40 cellular contexts compared by ENCODE assay signal in the genomic region with DNA sequence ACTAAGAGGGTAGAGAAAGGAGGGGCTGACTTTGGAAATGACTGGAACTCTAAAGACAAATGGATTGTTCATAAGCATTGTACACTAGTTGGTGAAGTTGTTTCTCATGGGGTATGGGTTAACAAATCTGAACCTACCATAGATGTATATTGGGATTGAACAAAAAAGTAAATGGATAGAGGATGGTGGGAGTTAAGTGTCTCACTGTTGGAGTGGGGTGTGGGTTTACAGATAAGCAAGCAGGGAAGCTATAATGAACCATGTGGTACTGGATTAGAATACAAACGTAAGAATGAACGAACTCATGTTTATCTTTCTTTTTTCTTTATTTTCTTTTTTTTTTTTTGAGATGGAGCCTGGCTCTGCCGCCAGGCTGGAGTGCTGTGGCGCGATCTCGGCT.
"Had no signal": no experiment of that assay in that cellular context is flagged by ENCODE, and none has a peak within 500 bp of the region (broad histone marks: within the 10 kb centered on the region; RNA-seq: fewer than 3 reads in every experiment).

No MANE protein-coding gene starts in this region.

- FAIRE-seq: astrocyte, bronchial epithelial cell had no signal

- H3K27me3 ChIP-seq: adrenal gland, ascending aorta, body of pancreas, brain microvascular endothelial cell, breast epithelium, cardiac muscle cell had no signal

- H3K4me1 Mint-ChIP-seq: activated naive CD4-positive, alpha-beta T cell treated with anti-CD3 and anti-CD28 coated beads, Interleukin-2, amount 10 ng/mL, durations not matched to agents 7 days and 5 days; activated naive CD4-positive, alpha-beta T cell treated with anti-CD3 and anti-CD28 coated beads, Interleukin-2, amount 50 U/mL, for 24 hours; activated naive CD8-positive, alpha-beta T cell treated with anti-CD3 and anti-CD28 coated beads for 36 hours; activated naive CD8-positive, alpha-beta T cell treated with anti-CD3 and anti-CD28 coated beads, Interleukin-2, amount 10 ng/mL, durations not matched to agents 7 days and 5 days; activated naive CD8-positive, alpha-beta T cell treated with anti-CD3 and anti-CD28 coated beads, Interleukin-2, amount 50 U/mL, for 24 hours; activated T-helper 17 cell treated with anti-CD3 and anti-CD28 coated beads, Interleukin-2, amount 50 U/mL, for 72 hours; brain; central memory CD8-positive, alpha-beta T cell had no signal

- H3K4me1 ChIP-seq: adrenal gland, ascending aorta, body of pancreas, breast epithelium had no signal

- H3K27ac Mint-ChIP-seq: activated naive CD4-positive, alpha-beta T cell treated with anti-CD3 and anti-CD28 coated beads for 36 hours; activated naive CD4-positive, alpha-beta T cell treated with anti-CD3 and anti-CD28 coated beads, Interleukin-2, amount 10 ng/mL, durations not matched to agents 7 days and 5 days; activated naive CD4-positive, alpha-beta T cell treated with anti-CD3 and anti-CD28 coated beads, Interleukin-2, amount 50 U/mL, for 24 hours; activated naive CD4-positive, alpha-beta T cell treated with anti-CD3 and anti-CD28 coated beads, Interleukin-2, amount 50 U/mL, for 72 hours; activated naive CD8-positive, alpha-beta T cell; activated naive CD8-positive, alpha-beta T cell treated with anti-CD3 and anti-CD28 coated beads for 36 hours; activated naive CD8-positive, alpha-beta T cell treated with anti-CD3 and anti-CD28 coated beads, Interleukin-2, amount 10 ng/mL, durations not matched to agents 7 days and 5 days; activated naive CD8-positive, alpha-beta T cell treated with anti-CD3 and anti-CD28 coated beads, Interleukin-2, amount 50 U/mL, for 24 hours; activated T-cell treated with anti-CD3 and anti-CD28 coated beads, Interleukin-2, amount 50 U/mL, for 24 hours; activated T-cell treated with anti-CD3 and anti-CD28 coated beads, Interleukin-2, amount 50 U/mL, for 72 hours; activated T-helper 1 cell treated with anti-CD3 and anti-CD28 coated beads, Interleukin-12 subunit alpha, Interleukin-12 subunit beta, Interleukin-2, Interleukin-4 antibody, amounts not matched to agents 30 ng/mL and 10 ng/mL and 1 ng/mL, durations not matched to agents 14 hours and 24 hours and 36 hours; activated T-helper 17 cell treated with anti-CD3 and anti-CD28 coated beads, Interleukin-2, amount 50 U/mL, for 72 hours; brain had no signal

- H3K36me3 ChIP-seq: adrenal gland, breast epithelium, cardiac muscle cell had no signal

- H3K9me3 Mint-ChIP-seq: activated naive CD4-positive, alpha-beta T cell treated with anti-CD3 and anti-CD28 coated beads for 36 hours; activated naive CD4-positive, alpha-beta T cell treated with anti-CD3 and anti-CD28 coated beads, Interleukin-2, amount 10 ng/mL, durations not matched to agents 7 days and 5 days; activated naive CD4-positive, alpha-beta T cell treated with anti-CD3 and anti-CD28 coated beads, Interleukin-2, amount 50 U/mL, for 24 hours; activated naive CD4-positive, alpha-beta T cell treated with anti-CD3 and anti-CD28 coated beads, Interleukin-2, amount 50 U/mL, for 72 hours; activated naive CD8-positive, alpha-beta T cell treated with anti-CD3 and anti-CD28 coated beads for 36 hours; activated naive CD8-positive, alpha-beta T cell treated with anti-CD3 and anti-CD28 coated beads, Interleukin-2, amount 10 ng/mL, durations not matched to agents 7 days and 5 days; activated naive CD8-positive, alpha-beta T cell treated with anti-CD3 and anti-CD28 coated beads, Interleukin-2, amount 50 U/mL, for 24 hours; activated T-cell treated with anti-CD3 and anti-CD28 coated beads, Interleukin-2, amount 50 U/mL, for 24 hours; activated T-cell treated with anti-CD3 and anti-CD28 coated beads, Interleukin-2, amount 50 U/mL, for 4 hours; activated T-cell treated with anti-CD3 and anti-CD28 coated beads, Interleukin-2, amount 50 U/mL, for 72 hours; activated T-helper 1 cell treated with anti-CD3 and anti-CD28 coated beads, Interleukin-12 subunit alpha, Interleukin-12 subunit beta, Interleukin-2, Interleukin-4 antibody, amounts not matched to agents 30 ng/mL and 10 ng/mL and 1 ng/mL, durations not matched to agents 14 hours and 24 hours and 36 hours; activated T-helper 17 cell treated with anti-CD3 and anti-CD28 coated beads, Interleukin-2, amount 50 U/mL, for 72 hours; activated T-helper 2 cell treated with anti-CD3 and anti-CD28 coated beads, Interferon-gamma antibody, Interleukin-2, Interleukin-4, amounts not matched to agents 10 μg/mL and 5 μg/mL and 100 μg/mL, durations not matched to agents 14 hours and 24 hours and 36 hours; central memory CD8-positive, alpha-beta T cell had no signal

- H3K27me3 Mint-ChIP-seq: activated naive CD4-positive, alpha-beta T cell treated with anti-CD3 and anti-CD28 coated beads, Interleukin-2, amount 10 ng/mL, durations not matched to agents 7 days and 5 days; activated naive CD4-positive, alpha-beta T cell treated with anti-CD3 and anti-CD28 coated beads, Interleukin-2, amount 50 U/mL, for 24 hours; activated naive CD8-positive, alpha-beta T cell; activated naive CD8-positive, alpha-beta T cell treated with anti-CD3 and anti-CD28 coated beads for 36 hours; activated naive CD8-positive, alpha-beta T cell treated with anti-CD3 and anti-CD28 coated beads, Interleukin-2, amount 10 ng/mL, durations not matched to agents 7 days and 5 days; activated naive CD8-positive, alpha-beta T cell treated with anti-CD3 and anti-CD28 coated beads, Interleukin-2, amount 50 U/mL, for 24 hours; activated T-cell treated with anti-CD3 and anti-CD28 coated beads, Interleukin-2, amount 50 U/mL, for 24 hours; activated T-helper 17 cell treated with anti-CD3 and anti-CD28 coated beads, Interleukin-2, amount 50 U/mL, for 72 hours; brain; central memory CD8-positive, alpha-beta T cell had no signal

- DNase-seq: activated effector memory CD4-positive, alpha-beta T cell treated with anti-CD3 and anti-CD28 coated beads, Interleukin-2, amount 50 U/mL, for 16 hours; activated effector memory CD4-positive, alpha-beta T cell treated with Interleukin-2 at 50 U/mL for 16 hours; activated gamma-delta T cell; activated gamma-delta T cell treated with Interleukin-2 at 50 U/mL for 16 hours; activated naive CD4-positive, alpha-beta T cell; activated naive CD4-positive, alpha-beta T cell treated with anti-CD3 and anti-CD28 coated beads for 36 hours; activated naive CD4-positive, alpha-beta T cell treated with anti-CD3 and anti-CD28 coated beads, Interleukin-2, amount 10 ng/mL, durations not matched to agents 7 days and 5 days; activated naive CD4-positive, alpha-beta T cell treated with anti-CD3 and anti-CD28 coated beads, Interleukin-2, amount 50 U/mL, for 16 hours; activated naive CD4-positive, alpha-beta T cell treated with Interleukin-2 at 50 U/mL for 16 hours; activated naive CD8-positive, alpha-beta T cell treated with anti-CD3 and anti-CD28 coated beads for 36 hours; activated naive CD8-positive, alpha-beta T cell treated with anti-CD3 and anti-CD28 coated beads, Interleukin-2, amount 10 ng/mL, durations not matched to agents 7 days and 5 days; activated naive CD8-positive, alpha-beta T cell treated with anti-CD3 and anti-CD28 coated beads, Interleukin-2, amount 50 U/mL, for 24 hours; activated T-cell treated with anti-CD3 and anti-CD28 coated beads, Interleukin-2, amount 50 U/mL, for 1 hour; activated T-cell treated with anti-CD3 and anti-CD28 coated beads, Interleukin-2, amount 50 U/mL, for 24 hours; activated T-cell treated with anti-CD3 and anti-CD28 coated beads, Interleukin-2, amount 50 U/mL, for 4 hours; activated T-cell treated with anti-CD3 and anti-CD28 coated beads, Interleukin-2, amount 50 U/mL, for 48 hours; activated T-cell treated with anti-CD3 and anti-CD28 coated beads, Interleukin-2, amount 50 U/mL, for 72 hours; adrenal gland; amniotic stem cell; amygdala; anterior cingulate cortex; aorta; body of pancreas; brain microvascular endothelial cell; caudate nucleus; central memory CD4-positive, alpha-beta T cell; cerebellar nuclear complex had no signal

- H3K27ac ChIP-seq: adrenal gland, ascending aorta, body of pancreas, brain microvascular endothelial cell, breast epithelium, cardiac muscle cell had no signal

- H3K4me3 Mint-ChIP-seq: activated naive CD4-positive, alpha-beta T cell treated with anti-CD3 and anti-CD28 coated beads for 36 hours; activated naive CD4-positive, alpha-beta T cell treated with anti-CD3 and anti-CD28 coated beads, Interleukin-2, amount 10 ng/mL, durations not matched to agents 7 days and 5 days; activated naive CD4-positive, alpha-beta T cell treated with anti-CD3 and anti-CD28 coated beads, Interleukin-2, amount 50 U/mL, for 24 hours; activated naive CD8-positive, alpha-beta T cell; activated naive CD8-positive, alpha-beta T cell treated with anti-CD3 and anti-CD28 coated beads for 36 hours; activated naive CD8-positive, alpha-beta T cell treated with anti-CD3 and anti-CD28 coated beads, Interleukin-2, amount 10 ng/mL, durations not matched to agents 7 days and 5 days; activated naive CD8-positive, alpha-beta T cell treated with anti-CD3 and anti-CD28 coated beads, Interleukin-2, amount 50 U/mL, for 24 hours; activated T-cell treated with anti-CD3 and anti-CD28 coated beads, Interleukin-2, amount 50 U/mL, for 24 hours; activated T-cell treated with anti-CD3 and anti-CD28 coated beads, Interleukin-2, amount 50 U/mL, for 4 hours; activated T-cell treated with anti-CD3 and anti-CD28 coated beads, Interleukin-2, amount 50 U/mL, for 72 hours; activated T-helper 1 cell treated with anti-CD3 and anti-CD28 coated beads, Interleukin-12 subunit alpha, Interleukin-12 subunit beta, Interleukin-2, Interleukin-4 antibody, amounts not matched to agents 30 ng/mL and 10 ng/mL and 1 ng/mL, durations not matched to agents 14 hours and 24 hours and 36 hours; activated T-helper 17 cell treated with anti-CD3 and anti-CD28 coated beads, Interleukin-2, amount 50 U/mL, for 72 hours; brain; central memory CD8-positive, alpha-beta T cell had no signal

- ATAC-seq: activated naive CD4-positive, alpha-beta T cell treated with anti-CD3 and anti-CD28 coated beads, Interleukin-2, amount 50 U/mL, for 72 hours; activated naive CD8-positive, alpha-beta T cell treated with anti-CD3 and anti-CD28 coated beads, Interleukin-2, amount 50 U/mL, for 24 hours; activated T-cell treated with anti-CD3 and anti-CD28 coated beads, Interleukin-2, amount 50 U/mL, for 4 hours; activated T-cell treated with anti-CD3 and anti-CD28 coated beads, Interleukin-2, amount 50 U/mL, for 72 hours; activated T-helper 17 cell treated with anti-CD3 and anti-CD28 coated beads, Interleukin-2, amount 50 U/mL, for 72 hours; body of pancreas had no signal

- H3K9me3 ChIP-seq: adrenal gland, ascending aorta, body of pancreas, breast epithelium had no signal

- H3K4me3 ChIP-seq: adrenal gland, ascending aorta, body of pancreas, breast epithelium, cardiac muscle cell had no signal
